38 cellular contexts compared by ENCODE assay signal in the genomic region with DNA sequence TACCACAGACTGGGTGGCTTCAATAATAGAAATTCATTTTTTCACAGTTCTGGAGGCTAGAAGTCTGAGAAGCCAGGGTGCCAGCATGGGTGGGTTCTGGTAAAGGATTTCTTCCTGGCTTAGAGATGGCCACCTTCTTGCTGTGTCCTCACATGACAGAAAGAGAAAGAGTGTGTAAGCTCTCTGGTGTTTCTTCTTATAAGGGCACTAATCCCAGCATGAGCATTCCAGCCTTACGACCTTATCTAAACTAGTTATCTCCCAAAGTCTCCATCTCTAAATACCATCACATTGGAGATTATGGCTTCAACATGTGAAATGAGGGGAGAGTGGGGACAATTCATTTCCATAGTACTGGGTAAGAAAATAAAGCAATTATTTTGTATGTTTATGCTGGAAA.
"Had no signal": no experiment of that assay in that cellular context is flagged by ENCODE, and none has a peak within 500 bp of the region (broad histone marks: within the 10 kb centered on the region; RNA-seq: fewer than 3 reads in every experiment).

No MANE protein-coding gene starts in this region.

- H3K36me3 ChIP-seq: adrenal gland, ascending aorta, brain microvascular endothelial cell, breast epithelium, cardiac muscle cell had no signal

- H3K27ac ChIP-seq: adrenal gland, ascending aorta, body of pancreas, brain microvascular endothelial cell, breast epithelium, cardiac muscle cell had no signal

- H3K27me3 Mint-ChIP-seq: activated naive CD4-positive, alpha-beta T cell treated with anti-CD3 and anti-CD28 coated beads, Interleukin-2, amount 10 ng/mL, durations not matched to agents 7 days and 5 days; activated naive CD4-positive, alpha-beta T cell treated with anti-CD3 and anti-CD28 coated beads, Interleukin-2, amount 50 U/mL, for 24 hours; activated naive CD8-positive, alpha-beta T cell; activated naive CD8-positive, alpha-beta T cell treated with anti-CD3 and anti-CD28 coated beads for 36 hours; activated naive CD8-positive, alpha-beta T cell treated with anti-CD3 and anti-CD28 coated beads, Interleukin-2, amount 10 ng/mL, durations not matched to agents 7 days and 5 days; activated naive CD8-positive, alpha-beta T cell treated with anti-CD3 and anti-CD28 coated beads, Interleukin-2, amount 50 U/mL, for 24 hours; activated T-cell treated with anti-CD3 and anti-CD28 coated beads, Interleukin-2, amount 50 U/mL, for 24 hours; activated T-helper 17 cell treated with anti-CD3 and anti-CD28 coated beads, Interleukin-2, amount 50 U/mL, for 72 hours; central memory CD8-positive, alpha-beta T cell had no signal

- DNase-seq: activated effector memory CD4-positive, alpha-beta T cell treated with anti-CD3 and anti-CD28 coated beads, Interleukin-2, amount 50 U/mL, for 16 hours; activated effector memory CD4-positive, alpha-beta T cell treated with Interleukin-2 at 50 U/mL for 16 hours; activated gamma-delta T cell; activated gamma-delta T cell treated with Interleukin-2 at 50 U/mL for 16 hours; activated naive CD4-positive, alpha-beta T cell; activated naive CD4-positive, alpha-beta T cell treated with anti-CD3 and anti-CD28 coated beads for 36 hours; activated naive CD4-positive, alpha-beta T cell treated with anti-CD3 and anti-CD28 coated beads, Interleukin-2, amount 10 ng/mL, durations not matched to agents 7 days and 5 days; activated naive CD4-positive, alpha-beta T cell treated with anti-CD3 and anti-CD28 coated beads, Interleukin-2, amount 50 U/mL, for 16 hours; activated naive CD4-positive, alpha-beta T cell treated with Interleukin-2 at 50 U/mL for 16 hours; activated naive CD8-positive, alpha-beta T cell treated with anti-CD3 and anti-CD28 coated beads for 36 hours; activated naive CD8-positive, alpha-beta T cell treated with anti-CD3 and anti-CD28 coated beads, Interleukin-2, amount 10 ng/mL, durations not matched to agents 7 days and 5 days; activated naive CD8-positive, alpha-beta T cell treated with anti-CD3 and anti-CD28 coated beads, Interleukin-2, amount 50 U/mL, for 24 hours; activated T-cell treated with anti-CD3 and anti-CD28 coated beads, Interleukin-2, amount 50 U/mL, for 1 hour; activated T-cell treated with anti-CD3 and anti-CD28 coated beads, Interleukin-2, amount 50 U/mL, for 24 hours; activated T-cell treated with anti-CD3 and anti-CD28 coated beads, Interleukin-2, amount 50 U/mL, for 4 hours; activated T-cell treated with anti-CD3 and anti-CD28 coated beads, Interleukin-2, amount 50 U/mL, for 48 hours; activated T-cell treated with anti-CD3 and anti-CD28 coated beads, Interleukin-2, amount 50 U/mL, for 72 hours; adrenal gland; amniotic stem cell; amygdala; anterior cingulate cortex; aorta; body of pancreas; brain microvascular endothelial cell; caudate nucleus; central memory CD4-positive, alpha-beta T cell; cerebellar nuclear complex had no signal

- ATAC-seq: activated naive CD4-positive, alpha-beta T cell treated with anti-CD3 and anti-CD28 coated beads, Interleukin-2, amount 50 U/mL, for 72 hours; activated naive CD8-positive, alpha-beta T cell treated with anti-CD3 and anti-CD28 coated beads, Interleukin-2, amount 50 U/mL, for 24 hours; activated T-cell treated with anti-CD3 and anti-CD28 coated beads, Interleukin-2, amount 50 U/mL, for 4 hours; activated T-cell treated with anti-CD3 and anti-CD28 coated beads, Interleukin-2, amount 50 U/mL, for 72 hours; activated T-helper 17 cell treated with anti-CD3 and anti-CD28 coated beads, Interleukin-2, amount 50 U/mL, for 72 hours; body of pancreas had no signal

- H3K4me3 Mint-ChIP-seq: activated naive CD4-positive, alpha-beta T cell treated with anti-CD3 and anti-CD28 coated beads for 36 hours; activated naive CD4-positive, alpha-beta T cell treated with anti-CD3 and anti-CD28 coated beads, Interleukin-2, amount 10 ng/mL, durations not matched to agents 7 days and 5 days; activated naive CD4-positive, alpha-beta T cell treated with anti-CD3 and anti-CD28 coated beads, Interleukin-2, amount 50 U/mL, for 24 hours; activated naive CD8-positive, alpha-beta T cell; activated naive CD8-positive, alpha-beta T cell treated with anti-CD3 and anti-CD28 coated beads for 36 hours; activated naive CD8-positive, alpha-beta T cell treated with anti-CD3 and anti-CD28 coated beads, Interleukin-2, amount 10 ng/mL, durations not matched to agents 7 days and 5 days; activated naive CD8-positive, alpha-beta T cell treated with anti-CD3 and anti-CD28 coated beads, Interleukin-2, amount 50 U/mL, for 24 hours; activated T-cell treated with anti-CD3 and anti-CD28 coated beads, Interleukin-2, amount 50 U/mL, for 24 hours; activated T-cell treated with anti-CD3 and anti-CD28 coated beads, Interleukin-2, amount 50 U/mL, for 4 hours; activated T-cell treated with anti-CD3 and anti-CD28 coated beads, Interleukin-2, amount 50 U/mL, for 72 hours; activated T-helper 1 cell treated with anti-CD3 and anti-CD28 coated beads, Interleukin-12 subunit alpha, Interleukin-12 subunit beta, Interleukin-2, Interleukin-4 antibody, amounts not matched to agents 30 ng/mL and 10 ng/mL and 1 ng/mL, durations not matched to agents 14 hours and 24 hours and 36 hours; activated T-helper 17 cell treated with anti-CD3 and anti-CD28 coated beads, Interleukin-2, amount 50 U/mL, for 72 hours; brain; central memory CD8-positive, alpha-beta T cell had no signal

- H3K9me3 Mint-ChIP-seq: activated naive CD4-positive, alpha-beta T cell treated with anti-CD3 and anti-CD28 coated beads, Interleukin-2, amount 50 U/mL, for 24 hours had no signal

- H3K4me1 ChIP-seq: adrenal gland, ascending aorta, body of pancreas, breast epithelium had no signal

- H3K9me3 ChIP-seq: adrenal gland, ascending aorta, body of pancreas had no signal

- H3K27me3 ChIP-seq: adrenal gland, ascending aorta, body of pancreas, brain microvascular endothelial cell, breast epithelium, cardiac muscle cell had no signal

- H3K27ac Mint-ChIP-seq: activated naive CD4-positive, alpha-beta T cell treated with anti-CD3 and anti-CD28 coated beads for 36 hours; activated naive CD4-positive, alpha-beta T cell treated with anti-CD3 and anti-CD28 coated beads, Interleukin-2, amount 10 ng/mL, durations not matched to agents 7 days and 5 days; activated naive CD4-positive, alpha-beta T cell treated with anti-CD3 and anti-CD28 coated beads, Interleukin-2, amount 50 U/mL, for 24 hours; activated naive CD4-positive, alpha-beta T cell treated with anti-CD3 and anti-CD28 coated beads, Interleukin-2, amount 50 U/mL, for 72 hours; activated naive CD8-positive, alpha-beta T cell; activated naive CD8-positive, alpha-beta T cell treated with anti-CD3 and anti-CD28 coated beads for 36 hours; activated naive CD8-positive, alpha-beta T cell treated with anti-CD3 and anti-CD28 coated beads, Interleukin-2, amount 10 ng/mL, durations not matched to agents 7 days and 5 days; activated naive CD8-positive, alpha-beta T cell treated with anti-CD3 and anti-CD28 coated beads, Interleukin-2, amount 50 U/mL, for 24 hours; activated T-cell treated with anti-CD3 and anti-CD28 coated beads, Interleukin-2, amount 50 U/mL, for 24 hours; activated T-cell treated with anti-CD3 and anti-CD28 coated beads, Interleukin-2, amount 50 U/mL, for 72 hours; activated T-helper 1 cell treated with anti-CD3 and anti-CD28 coated beads, Interleukin-12 subunit alpha, Interleukin-12 subunit beta, Interleukin-2, Interleukin-4 antibody, amounts not matched to agents 30 ng/mL and 10 ng/mL and 1 ng/mL, durations not matched to agents 14 hours and 24 hours and 36 hours; activated T-helper 17 cell treated with anti-CD3 and anti-CD28 coated beads, Interleukin-2, amount 50 U/mL, for 72 hours; activated T-helper 2 cell treated with anti-CD3 and anti-CD28 coated beads, Interferon-gamma antibody, Interleukin-2, Interleukin-4, amounts not matched to agents 10 μg/mL and 5 μg/mL and 100 μg/mL, durations not matched to agents 14 hours and 24 hours and 36 hours; brain had no signal

- H3K4me1 Mint-ChIP-seq: activated naive CD4-positive, alpha-beta T cell treated with anti-CD3 and anti-CD28 coated beads, Interleukin-2, amount 10 ng/mL, durations not matched to agents 7 days and 5 days; activated naive CD4-positive, alpha-beta T cell treated with anti-CD3 and anti-CD28 coated beads, Interleukin-2, amount 50 U/mL, for 24 hours; activated naive CD8-positive, alpha-beta T cell treated with anti-CD3 and anti-CD28 coated beads for 36 hours; activated naive CD8-positive, alpha-beta T cell treated with anti-CD3 and anti-CD28 coated beads, Interleukin-2, amount 10 ng/mL, durations not matched to agents 7 days and 5 days; activated naive CD8-positive, alpha-beta T cell treated with anti-CD3 and anti-CD28 coated beads, Interleukin-2, amount 50 U/mL, for 24 hours; activated T-helper 17 cell treated with anti-CD3 and anti-CD28 coated beads, Interleukin-2, amount 50 U/mL, for 72 hours; brain; central memory CD8-positive, alpha-beta T cell had no signal

- H3K4me3 ChIP-seq: adrenal gland, ascending aorta, body of pancreas, breast epithelium, cardiac muscle cell had no signal
